In genomic region chr2:106366145-106366544, GRCh38 we compare ENCODE assay signal across 31 cellular contexts.
"Had no signal": no experiment of that assay in that cellular context is flagged by ENCODE, and none has a peak within 500 bp of the region (broad histone marks: within the 10 kb centered on the region; RNA-seq: fewer than 3 reads in every experiment).

No MANE protein-coding gene starts in this region.

- DNase-seq: activated CD4-positive, alpha-beta memory T cell treated with anti-CD3 and anti-CD28 coated beads, Interleukin-2, amount 10 ng/mL, durations not matched to agents 7 days and 5 days; activated CD4-positive, alpha-beta T cell treated with anti-CD3 and anti-CD28 coated beads for 1 hour; activated CD4-positive, alpha-beta T cell treated with anti-CD3 and anti-CD28 coated beads for 4 hours; activated CD4-positive, alpha-beta T cell treated with anti-CD3 and anti-CD28 coated beads, Interleukin-2, amount 10 ng/mL, durations not matched to agents 7 days and 5 days; activated CD4-positive, alpha-beta T cell treated with anti-CD3 and anti-CD28 coated beads, Interleukin-2, amount 50 U/mL, for 4 hours; activated CD8-positive, alpha-beta memory T cell treated with anti-CD3 and anti-CD28 coated beads, Interleukin-2, amount 50 U/mL, for 48 hours; activated gamma-delta T cell; activated naive CD4-positive, alpha-beta T cell; activated naive CD4-positive, alpha-beta T cell treated with anti-CD3 and anti-CD28 coated beads, Interleukin-2, amount 10 ng/mL, durations not matched to agents 7 days and 5 days; activated naive CD8-positive, alpha-beta T cell treated with anti-CD3 and anti-CD28 coated beads, Interleukin-2, amount 10 ng/mL, durations not matched to agents 7 days and 5 days; activated T-cell treated with anti-CD3 and anti-CD28 coated beads for 4 hours; activated T-cell treated with anti-CD3 and anti-CD28 coated beads, Interleukin-2, amount 50 U/mL, for 24 hours; activated T-cell treated with anti-CD3 and anti-CD28 coated beads, Interleukin-2, amount 50 U/mL, for 72 hours; central memory CD4-positive, alpha-beta T cell; cerebellar nuclear complex; colonic mucosa; effector CD8-positive, alpha-beta T cell; esophagus squamous epithelium; foreskin melanocyte; heart right ventricle; T-helper 2 cell had no signal

- H3K4me3 Mint-ChIP-seq: activated CD4-positive, alpha-beta memory T cell treated with anti-CD3 and anti-CD28 coated beads, Interleukin-2, amount 10 ng/mL, durations not matched to agents 7 days and 5 days; activated CD4-positive, alpha-beta T cell treated with anti-CD3 and anti-CD28 coated beads, Interleukin-2, amount 10 ng/mL, durations not matched to agents 7 days and 5 days; activated naive CD4-positive, alpha-beta T cell treated with anti-CD3 and anti-CD28 coated beads, Interleukin-2, amount 10 ng/mL, durations not matched to agents 7 days and 5 days; activated naive CD8-positive, alpha-beta T cell treated with anti-CD3 and anti-CD28 coated beads, Interleukin-2, amount 10 ng/mL, durations not matched to agents 7 days and 5 days; activated T-cell treated with anti-CD3 and anti-CD28 coated beads, Interleukin-2, amount 50 U/mL, for 24 hours; activated T-cell treated with anti-CD3 and anti-CD28 coated beads, Interleukin-2, amount 50 U/mL, for 72 hours; brain; WTC11 had no signal

- H3K36me3 ChIP-seq: ascending aorta, breast epithelium, cardiac muscle cell, colonic mucosa, esophagus squamous epithelium, gastroesophageal sphincter, heart right ventricle had no signal

- H3K4me3 ChIP-seq: ascending aorta, breast epithelium, cardiac muscle cell, colonic mucosa, esophagus squamous epithelium, gastroesophageal sphincter, heart right ventricle had no signal

- H3K27me3 Mint-ChIP-seq: brain had no signal

- H3K4me1 ChIP-seq: ascending aorta, breast epithelium, colonic mucosa, esophagus squamous epithelium, gastroesophageal sphincter, heart right ventricle had no signal

- H3K9me3 Mint-ChIP-seq: activated CD4-positive, alpha-beta memory T cell treated with anti-CD3 and anti-CD28 coated beads, Interleukin-2, amount 10 ng/mL, durations not matched to agents 7 days and 5 days; activated CD4-positive, alpha-beta T cell treated with anti-CD3 and anti-CD28 coated beads, Interleukin-2, amount 10 ng/mL, durations not matched to agents 7 days and 5 days; activated naive CD4-positive, alpha-beta T cell treated with anti-CD3 and anti-CD28 coated beads, Interleukin-2, amount 10 ng/mL, durations not matched to agents 7 days and 5 days; activated naive CD4-positive, alpha-beta T cell treated with anti-CD3 and anti-CD28 coated beads, Interleukin-2, amount 50 U/mL, for 72 hours; activated T-cell treated with anti-CD3 and anti-CD28 coated beads, Interleukin-2, amount 50 U/mL, for 24 hours had no signal

- H3K27ac ChIP-seq: ascending aorta, breast epithelium, cardiac muscle cell, colonic mucosa, epithelial cell of prostate, esophagus squamous epithelium, gastroesophageal sphincter, heart right ventricle had no signal

- H3K9me3 ChIP-seq: ascending aorta, breast epithelium, colonic mucosa, esophagus squamous epithelium, gastroesophageal sphincter, heart right ventricle had no signal

- H3K4me1 Mint-ChIP-seq: activated CD4-positive, alpha-beta memory T cell treated with anti-CD3 and anti-CD28 coated beads, Interleukin-2, amount 10 ng/mL, durations not matched to agents 7 days and 5 days; activated CD4-positive, alpha-beta T cell treated with anti-CD3 and anti-CD28 coated beads, Interleukin-2, amount 10 ng/mL, durations not matched to agents 7 days and 5 days; activated naive CD4-positive, alpha-beta T cell treated with anti-CD3 and anti-CD28 coated beads, Interleukin-2, amount 10 ng/mL, durations not matched to agents 7 days and 5 days; brain had no signal

- H3K36me3 Mint-ChIP-seq: activated naive CD4-positive, alpha-beta T cell treated with anti-CD3 and anti-CD28 coated beads, Interleukin-2, amount 10 ng/mL, durations not matched to agents 7 days and 5 days; activated naive CD4-positive, alpha-beta T cell treated with anti-CD3 and anti-CD28 coated beads, Interleukin-2, amount 50 U/mL, for 72 hours; brain; WTC11 had no signal

- FAIRE-seq: endometrium, endothelial cell of umbilical vein had no signal

- H3K27ac Mint-ChIP-seq: activated CD4-positive, alpha-beta memory T cell treated with anti-CD3 and anti-CD28 coated beads, Interleukin-2, amount 10 ng/mL, durations not matched to agents 7 days and 5 days; activated CD4-positive, alpha-beta T cell treated with anti-CD3 and anti-CD28 coated beads, Interleukin-2, amount 10 ng/mL, durations not matched to agents 7 days and 5 days; activated naive CD4-positive, alpha-beta T cell treated with anti-CD3 and anti-CD28 coated beads, Interleukin-2, amount 10 ng/mL, durations not matched to agents 7 days and 5 days; activated naive CD4-positive, alpha-beta T cell treated with anti-CD3 and anti-CD28 coated beads, Interleukin-2, amount 50 U/mL, for 72 hours; activated naive CD8-positive, alpha-beta T cell treated with anti-CD3 and anti-CD28 coated beads, Interleukin-2, amount 10 ng/mL, durations not matched to agents 7 days and 5 days; activated T-cell treated with anti-CD3 and anti-CD28 coated beads, Interleukin-2, amount 50 U/mL, for 24 hours; activated T-cell treated with anti-CD3 and anti-CD28 coated beads, Interleukin-2, amount 50 U/mL, for 72 hours; brain; WTC11 had no signal

- H3K27me3 ChIP-seq: ascending aorta, breast epithelium, cardiac muscle cell, colonic mucosa, esophagus squamous epithelium, gastroesophageal sphincter had no signal

- ATAC-seq: activated naive CD4-positive, alpha-beta T cell treated with anti-CD3 and anti-CD28 coated beads, Interleukin-2, amount 50 U/mL, for 72 hours; activated T-cell treated with anti-CD3 and anti-CD28 coated beads, Interleukin-2, amount 50 U/mL, for 72 hours; gastroesophageal sphincter; heart right ventricle; WTC11 had no signal
